In genomic region chr5:94776167-94776566, GRCh38 we compare ENCODE assay signal across 24 cellular contexts.
DNase-seq lines count a peak whose midpoint lies in the region; ATAC-seq and TF ChIP-seq lines count a peak whose summit lies in the region.
"Had no signal": no experiment of that assay in that cellular context is flagged by ENCODE, and none has a peak within 500 bp of the region (broad histone marks: within the 10 kb centered on the region; RNA-seq: fewer than 3 reads in every experiment).

No MANE protein-coding gene starts in this region.

- no peak overlapping the region for H3K4me3 Mint-ChIP-seq in activated T-cell treated with anti-CD3 and anti-CD28 coated beads, Interleukin-2, amount 50 U/mL, for 72 hours
- H3K4me3 Mint-ChIP-seq: activated naive CD8-positive, alpha-beta T cell treated with anti-CD3 and anti-CD28 coated beads, Interleukin-2, amount 10 ng/mL, durations not matched to agents 7 days and 5 days; neural crest cell; stimulated activated naive CD8-positive, alpha-beta T cell treated with anti-CD3 and anti-CD28 coated beads, Interleukin-15, Interleukin-2, amounts not matched to agents 100 ng/mL and 50 ng/mL, for 24 hours had no signal

- TF ChIP-seq CTCF in fibroblast of the aortic adventitia (IDR thresholded peaks at IDR 0.05; ENCODE audit: insufficient read depth, low read length), result no peak

- no peak overlapping the region for H3K27ac Mint-ChIP-seq in activated T-cell treated with anti-CD3 and anti-CD28 coated beads, Interleukin-2, amount 50 U/mL, for 72 hours
- H3K27ac Mint-ChIP-seq: activated naive CD8-positive, alpha-beta T cell treated with anti-CD3 and anti-CD28 coated beads, Interleukin-2, amount 10 ng/mL, durations not matched to agents 7 days and 5 days; progenitor cell of endocrine pancreas; stimulated activated naive CD8-positive, alpha-beta T cell treated with anti-CD3 and anti-CD28 coated beads, Interleukin-15, Interleukin-2, amounts not matched to agents 100 ng/mL and 50 ng/mL, for 24 hours had no signal

- no peaks in the 10 kb centered on the region for H3K27me3 Mint-ChIP-seq in activated T-cell treated with anti-CD3 and anti-CD28 coated beads, Interleukin-2, amount 50 U/mL, for 72 hours (ENCODE audit: low read depth)

- H3K9me3 Mint-ChIP-seq in activated T-cell treated with anti-CD3 and anti-CD28 coated beads, Interleukin-2, amount 50 U/mL, for 72 hours, result peaks cover 1 to 3% of the 10 kb centered on the region in 2 donors
- H3K9me3 Mint-ChIP-seq: stimulated activated naive CD8-positive, alpha-beta T cell treated with anti-CD3 and anti-CD28 coated beads, Interleukin-15, Interleukin-2, amounts not matched to agents 100 ng/mL and 50 ng/mL, for 24 hours had no signal

- H3K4me3 ChIP-seq in fibroblast of the aortic adventitia (ENCODE audit: low read depth, low read length), result no peak overlapping the region
- H3K4me3 ChIP-seq: breast epithelium, left lung, PC-9, SK-N-MC, skin epidermis, upper lobe of right lung had no signal

- H3K4me1 Mint-ChIP-seq in activated T-cell treated with anti-CD3 and anti-CD28 coated beads, Interleukin-2, amount 50 U/mL, for 72 hours (ENCODE audit: low read depth), result no peaks in the 10 kb centered on the region
- H3K4me1 Mint-ChIP-seq: activated naive CD8-positive, alpha-beta T cell treated with anti-CD3 and anti-CD28 coated beads, Interleukin-2, amount 10 ng/mL, durations not matched to agents 7 days and 5 days; neural crest cell had no signal

- H3K36me3 Mint-ChIP-seq in activated T-cell treated with anti-CD3 and anti-CD28 coated beads, Interleukin-2, amount 50 U/mL, for 72 hours (ENCODE audit: insufficient read depth in 2 of 2), result peaks cover 0 to 3% of the 10 kb centered on the region in 2 donors
- H3K36me3 Mint-ChIP-seq: activated naive CD8-positive, alpha-beta T cell treated with anti-CD3 and anti-CD28 coated beads, Interleukin-2, amount 10 ng/mL, durations not matched to agents 7 days and 5 days had no signal

- DNase-seq in DMS 273 treated with DMSO at 0.1 percent for 48 hours (lab: John Stamatoyannopoulos, UW) (peak; percentile 53), LHCN-M2 (ENCODE audit: low read depth) (peak; percentile 25), SK-N-DZ (ENCODE audit: low spot score) (peak; percentile 39), fibroblast of the aortic adventitia (ENCODE audit: low read depth) (peak; percentile 21), activated T-cell treated with anti-CD3 and anti-CD28 coated beads for 4 hours (no peak), GF-D8 (lab: John Stamatoyannopoulos, UW) (no peak)
- no peak for DNase-seq in activated T-cell treated with anti-CD3 and anti-CD28 coated beads, Interleukin-2, amount 50 U/mL, for 72 hours
- DNase-seq in activated T-cell treated with anti-CD3 and anti-CD28 coated beads, Interleukin-2, amount 50 U/mL, for 1 hour, result no peak
- DNase-seq: activated CD4-positive, CD25-positive, alpha-beta regulatory T cell treated with anti-CD3 and anti-CD28 coated beads, Interleukin-2, amount 50 U/mL, for 72 hours; activated naive CD8-positive, alpha-beta T cell treated with anti-CD3 and anti-CD28 coated beads, Interleukin-2, amount 10 ng/mL, durations not matched to agents 7 days and 5 days; glutamatergic neuron; left lung; midbrain; MV-4-11; NCI-H2081; NCI-H526 treated with DMSO at 0.1 percent for 48 hours; PC-9; upper lobe of right lung had no signal

- ATAC-seq in activated T-cell treated with anti-CD3 and anti-CD28 coated beads, Interleukin-2, amount 50 U/mL, for 72 hours (replicated peaks in 1 of 2), result no peak
- ATAC-seq: left lung, upper lobe of right lung had no signal

Comparison
In these comparisons a context has a peak if more than half of its experiments do, and no peak if none do; other contexts are left out.
1. DNase-seq: peak in DMS 273 treated with DMSO at 0.1 percent for 48 hours (single experiment), LHCN-M2 (single experiment), SK-N-DZ (single experiment) and fibroblast of the aortic adventitia (single experiment); none in activated T-cell treated with anti-CD3 and anti-CD28 coated beads, Interleukin-2, amount 50 U/mL, for 72 hours (0 of 2), activated T-cell treated with anti-CD3 and anti-CD28 coated beads for 4 hours (single experiment), GF-D8 (single experiment) and activated T-cell treated with anti-CD3 and anti-CD28 coated beads, Interleukin-2, amount 50 U/mL, for 1 hour (single experiment).